In genomic region chr22:49838771-49839717, GRCh38 we compare ENCODE assay signal across 8 cellular contexts. TPM values are rescaled to one million over a fixed set of nuclear protein-coding genes. Genes with fewer than 3 reads are reported as not detected.
DNase-seq lines count a peak whose midpoint lies in the region; ATAC-seq and TF ChIP-seq lines count a peak whose summit lies in the region.

No MANE protein-coding gene starts in this region.

- ATAC-seq in HG03095 (IDR thresholded peaks at IDR 0.05; ENCODE audit: unreplicated experiment) (peak; percentile 65), HG02759 (IDR thresholded peaks at IDR 0.05; ENCODE audit: unreplicated experiment) (no peak), GM19463 (IDR thresholded peaks at IDR 0.05; ENCODE audit: unreplicated experiment) (no peak)

- peaks cover 25% of the 10 kb centered on the region for H3K27me3 Mint-ChIP-seq in HFFc6 (ENCODE audit: insufficient read depth)

- no peaks in the 10 kb centered on the region for H3K36me3 ChIP-seq in iPS-20b (ENCODE audit: insufficient read depth, low read depth, low read length)

- H3K4me3 Mint-ChIP-seq in HFFc6, result no peak overlapping the region

- H3K4me3 ChIP-seq in iPS-20b (ENCODE audit: low read length), result peak overlapping the region; percentile 45; the same call in 1 of the 2 replicates

- H3K4me1 ChIP-seq in iPS-20b (ENCODE audit: insufficient read depth, low read length), result peaks cover 4% of the 10 kb centered on the region; the same call in 1 of the 2 replicates

- no peaks in the 10 kb centered on the region for H3K9me3 Mint-ChIP-seq in HFFc6

- peak; percentile 88 for DNase-seq in activated CD8-positive, alpha-beta memory T cell treated with anti-CD3 and anti-CD28 coated beads for 24 hours
- peak; percentile 70 to 80 for DNase-seq in stimulated activated CD8-positive, alpha-beta memory T cell treated with anti-CD3 and anti-CD28 coated beads, Interleukin-4, amount 100 ng/mL, for 4 hours (ENCODE audit: low read depth in 2 of 2, low spot score in 1 of 2)
- DNase-seq in COLO668 (lab: John Stamatoyannopoulos, UW; ENCODE audit: unreplicated experiment), result no peak
- no peak for DNase-seq in HFFc6

- TF ChIP-seq CTCF in HFFc6 (IDR thresholded peaks at IDR 0.05), result no peak

- no peaks in the 10 kb centered on the region for H3K9me3 ChIP-seq in iPS-20b (ENCODE audit: insufficient read depth, low read depth, low read length)

- H3K9ac ChIP-seq in iPS-20b (ENCODE audit: low read depth, low read length), result peak overlapping the region; percentile 71; the same call in 1 of the 2 replicates

- no peak overlapping the region for H3K27ac ChIP-seq in iPS-20b (ENCODE audit: low read length)

- no peaks in the 10 kb centered on the region for H3K4me1 Mint-ChIP-seq in HFFc6 (ENCODE audit: low read depth)

- peaks cover 3% of the 10 kb centered on the region for H3K27me3 ChIP-seq in iPS-20b (ENCODE audit: insufficient read depth, low read length)

- no peaks in the 10 kb centered on the region; the same call in 1 of the 2 replicates for H3K36me3 Mint-ChIP-seq in HFFc6 (ENCODE audit: low read depth)

- H3K27ac Mint-ChIP-seq in HFFc6, result no peak overlapping the region

RNA-seq across cellular contexts. Expression of gene BRD1, which starts 11.4 kb away (rescaled TPM):
- total RNA-seq in HFFc6 (2021; fragmentation: NEBNext Ultra II Directional; extraction: Animal tissue kit (Norgen Biotek cat#: 25700)), result 10 to 100 TPM; 17.2 to 20.8 (median 18.1) TPM

RNA-seq across cellular contexts. Expression of gene ZBED4, which starts 14.6 kb away (rescaled TPM):
- 10 to 100 TPM in 1 of 6 experiments, 1 to 10 TPM in 5; 7.9 to 10.9 (median 9.0) TPM for total RNA-seq in HFFc6 (2021; fragmentation: NEBNext Ultra II Directional; extraction: Animal tissue kit (Norgen Biotek cat#: 25700))

Comparison
In these comparisons a context has a peak if more than half of its experiments do, and no peak if none do; other contexts are left out.
1. DNase-seq: peak in activated CD8-positive, alpha-beta memory T cell treated with anti-CD3 and anti-CD28 coated beads for 24 hours (single experiment) and stimulated activated CD8-positive, alpha-beta memory T cell treated with anti-CD3 and anti-CD28 coated beads, Interleukin-4, amount 100 ng/mL, for 4 hours (2 of 2); none in COLO668 (single experiment) and HFFc6 (single experiment).